ENCODE assay signal across 18 cellular contexts in the genomic region with DNA sequence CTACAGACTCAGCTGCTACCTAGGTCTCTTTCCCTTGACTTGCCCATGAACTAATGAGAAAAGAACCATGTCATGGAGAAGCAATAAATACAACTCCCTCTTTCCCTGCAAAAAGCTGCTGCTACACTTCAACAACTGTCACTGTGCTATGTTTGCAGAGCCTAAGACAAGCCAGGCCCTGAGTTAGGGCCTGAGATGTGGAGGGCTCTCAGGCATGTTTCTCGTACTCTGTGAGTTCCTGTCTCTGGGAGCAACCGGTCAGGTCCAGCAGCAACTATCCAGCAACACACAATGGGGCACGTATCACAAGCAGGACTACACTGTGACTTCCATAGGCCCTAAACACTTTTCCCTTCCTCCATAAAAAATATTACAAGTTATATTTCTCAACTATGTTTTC.
DNase-seq lines count a peak whose midpoint lies in the region; ATAC-seq, FAIRE-seq and TF ChIP-seq lines count a peak whose summit lies in the region.
"Had no signal": no experiment of that assay in that cellular context is flagged by ENCODE, and none has a peak within 500 bp of the region (broad histone marks: within the 10 kb centered on the region; RNA-seq: fewer than 3 reads in every experiment).

No MANE protein-coding gene starts in this region.

- peaks cover 79% of the 10 kb centered on the region for H3K36me3 Mint-ChIP-seq in activated CD4-positive, alpha-beta T cell treated with anti-CD3 and anti-CD28 coated beads, Interleukin-2, amount 10 ng/mL, durations not matched to agents 7 days and 5 days (ENCODE audit: low read depth)
- H3K36me3 Mint-ChIP-seq in glutamatergic neuron (ENCODE audit: unreplicated experiment) (no peaks in the 10 kb centered on the region), memory B cell (peaks cover 43% of the 10 kb centered on the region)

- H3K27me3 Mint-ChIP-seq in activated CD4-positive, alpha-beta T cell treated with anti-CD3 and anti-CD28 coated beads, Interleukin-2, amount 10 ng/mL, durations not matched to agents 7 days and 5 days = no peaks in the 10 kb centered on the region
- H3K27me3 Mint-ChIP-seq in glutamatergic neuron (ENCODE audit: unreplicated experiment) = no peaks in the 10 kb centered on the region
- H3K27me3 Mint-ChIP-seq in memory B cell = no peaks in the 10 kb centered on the region

- DNase-seq in activated CD4-positive, alpha-beta T cell treated with anti-CD3 and anti-CD28 coated beads, Interleukin-2, amount 10 ng/mL, durations not matched to agents 7 days and 5 days = no peak
- no peak for DNase-seq in activated CD4-positive, alpha-beta T cell treated with anti-CD3 and anti-CD28 coated beads, Interleukin-2, amount 50 U/mL, for 48 hours
- DNase-seq in glutamatergic neuron = no peak
- no peak for DNase-seq in memory B cell (ENCODE audit: low spot score in 2 of 2)
- no peak for DNase-seq in breast epithelium (ENCODE audit: low spot score in 2 of 2)
- DNase-seq in SKM-1 (lab: John Stamatoyannopoulos, UW; ENCODE audit: unreplicated experiment) = no peak
- no peak for DNase-seq in frontal cortex (ENCODE audit: low spot score in 2 of 2)
- DNase-seq: C1 segment of cervical spinal cord, DMS79 treated with DMSO at 0.1 percent for 48 hours, NCI-H146, NCI-H2107, NCI-H345, PC-3 had no signal

- CTCF ChIA-PET in activated CD4-positive, alpha-beta T cell treated with anti-CD3 and anti-CD28 coated beads, Interleukin-2, amount 10 ng/mL, durations not matched to agents 7 days and 5 days (lab: Charles Lee) = interaction anchor here (2.6 kb wide), 1 partner anchor 20 kb away, joined by 7 read pairs; no protein-coding TSS in a partner anchor

- intact Hi-C loops in breast epithelium (cut with DNase I; ENCODE audit: low total_unique reads) = no loop called here

- H3K9ac ChIP-seq in stomach smooth muscle (ENCODE audit: low read length in 2 of 2) = no peak overlapping the region

- no peak overlapping the region for H3K4me3 Mint-ChIP-seq in activated CD4-positive, alpha-beta T cell treated with anti-CD3 and anti-CD28 coated beads, Interleukin-2, amount 10 ng/mL, durations not matched to agents 7 days and 5 days
- no peak overlapping the region for H3K4me3 Mint-ChIP-seq in glutamatergic neuron (ENCODE audit: unreplicated experiment)
- H3K4me3 Mint-ChIP-seq in memory B cell = no peak overlapping the region

- TF ChIP-seq CTCF in glutamatergic neuron (IDR thresholded peaks at IDR 0.05; ENCODE audit: partially characterized antibody, unreplicated experiment) (no peak), breast epithelium (IDR thresholded peaks at IDR 0.05) (no peak)

- TF ChIP-seq POLR2A in breast epithelium (IDR thresholded peaks at IDR 0.05) = no peak

- no peak for ATAC-seq in memory B cell (ENCODE audit: low read depth)
- ATAC-seq: PC-3 had no signal

- H3K4me1 ChIP-seq in stomach smooth muscle (ENCODE audit: control insufficient read depth, insufficient read depth, low read length) (peaks cover 17% of the 10 kb centered on the region), breast epithelium (no peaks in the 10 kb centered on the region)
- H3K4me1 ChIP-seq: HAP-1 had no signal

- no peaks in the 10 kb centered on the region for H3K9me3 Mint-ChIP-seq in activated CD4-positive, alpha-beta T cell treated with anti-CD3 and anti-CD28 coated beads, Interleukin-2, amount 10 ng/mL, durations not matched to agents 7 days and 5 days
- no peaks in the 10 kb centered on the region for H3K9me3 Mint-ChIP-seq in glutamatergic neuron (ENCODE audit: unreplicated experiment)
- no peaks in the 10 kb centered on the region for H3K9me3 Mint-ChIP-seq in memory B cell

- FAIRE-seq in frontal cortex (lab: Jason Lieb, UNC) = no peak
- FAIRE-seq: G401.6, GM12891 had no signal

- H3K27me3 ChIP-seq in stomach smooth muscle (ENCODE audit: control insufficient read depth in 1 of 2, insufficient read depth in 2 of 2, low read length in 2 of 2) = no peaks in the 10 kb centered on the region
- no peaks in the 10 kb centered on the region for H3K27me3 ChIP-seq in breast epithelium

- peaks cover 54% of the 10 kb centered on the region for H3K4me1 Mint-ChIP-seq in activated CD4-positive, alpha-beta T cell treated with anti-CD3 and anti-CD28 coated beads, Interleukin-2, amount 10 ng/mL, durations not matched to agents 7 days and 5 days
- H3K4me1 Mint-ChIP-seq in glutamatergic neuron (ENCODE audit: low read depth, unreplicated experiment) = peaks cover 20% of the 10 kb centered on the region
- peaks cover 17% of the 10 kb centered on the region for H3K4me1 Mint-ChIP-seq in memory B cell

- H3K36me3 ChIP-seq in stomach smooth muscle (ENCODE audit: control insufficient read depth in 2 of 2, insufficient read depth in 2 of 2, low read length in 2 of 2) = peaks cover 14 to 36% of the 10 kb centered on the region in 2 donors
- peaks cover 7% of the 10 kb centered on the region for H3K36me3 ChIP-seq in breast epithelium
- H3K36me3 ChIP-seq: HAP-1 had no signal

- H3K4me3 ChIP-seq in stomach smooth muscle (ENCODE audit: low read length in 2 of 2) = no peak overlapping the region
- H3K4me3 ChIP-seq in breast epithelium = no peak overlapping the region
- H3K4me3 ChIP-seq: HAP-1 had no signal

- POLR2A ChIA-PET in activated CD4-positive, alpha-beta T cell treated with anti-CD3 and anti-CD28 coated beads, Interleukin-2, amount 10 ng/mL, durations not matched to agents 7 days and 5 days (lab: Charles Lee) = no interaction called here

- H3K9me3 ChIP-seq in stomach smooth muscle (ENCODE audit: control insufficient read depth in 2 of 2, low read length in 2 of 2) = no peaks in the 10 kb centered on the region
- no peaks in the 10 kb centered on the region for H3K9me3 ChIP-seq in breast epithelium
- H3K9me3 ChIP-seq: HAP-1 had no signal

- peak overlapping the region; percentile 66 for H3K27ac ChIP-seq in stomach smooth muscle (ENCODE audit: low read length)
- H3K27ac ChIP-seq in breast epithelium = no peak overlapping the region
- H3K27ac ChIP-seq: HL-60 had no signal

- peak overlapping the region; percentile 48 for H3K27ac Mint-ChIP-seq in activated CD4-positive, alpha-beta T cell treated with anti-CD3 and anti-CD28 coated beads, Interleukin-2, amount 10 ng/mL, durations not matched to agents 7 days and 5 days
- peak overlapping the region; percentile 60 for H3K27ac Mint-ChIP-seq in glutamatergic neuron (ENCODE audit: unreplicated experiment)
- H3K27ac Mint-ChIP-seq in memory B cell = peak overlapping the region; percentile 58
